21 cellular contexts compared by ENCODE assay signal in the genomic region with DNA sequence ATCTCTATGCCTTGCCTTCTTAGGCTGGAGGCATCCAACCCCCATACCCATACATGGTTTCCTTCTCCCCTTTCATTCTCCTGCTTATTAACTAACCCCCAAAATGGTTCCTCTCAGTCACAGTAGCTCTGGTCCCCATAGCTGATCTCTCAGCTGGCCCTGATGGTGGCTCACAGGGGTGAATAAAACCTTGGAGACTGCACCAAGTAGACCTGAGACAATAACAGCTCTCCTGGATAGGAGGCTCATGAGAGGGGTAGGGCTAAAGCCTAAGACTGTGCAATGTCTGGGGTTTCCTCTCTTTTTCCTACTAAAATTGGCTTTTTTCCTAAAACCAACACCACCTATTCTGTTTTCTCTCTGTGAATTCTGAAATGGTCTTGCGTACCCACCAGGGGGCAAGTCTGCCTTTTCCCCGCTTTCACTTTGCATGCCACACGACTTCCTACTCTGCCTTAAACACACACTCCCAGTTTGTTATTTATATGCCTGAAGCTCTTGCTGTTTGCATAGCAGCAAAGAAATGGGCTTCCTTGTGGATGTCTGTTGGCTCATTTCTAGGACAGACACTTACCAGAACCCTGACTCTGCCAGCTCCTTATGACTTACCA. TPM values are rescaled to one million over a fixed set of nuclear protein-coding genes. Genes with fewer than 3 reads are reported as not detected.
DNase-seq lines count a peak whose midpoint lies in the region; ATAC-seq and TF ChIP-seq lines count a peak whose summit lies in the region.
"Had no signal": no experiment of that assay in that cellular context is flagged by ENCODE, and none has a peak within 500 bp of the region (broad histone marks: within the 10 kb centered on the region; RNA-seq: fewer than 3 reads in every experiment).

No MANE protein-coding gene starts in this region.

- peak; percentile 51 for TF ChIP-seq CTCF in type B pancreatic cell (conservative IDR thresholded peaks at IDR 0.05)

- peaks cover 4% of the 10 kb centered on the region for H3K4me1 Mint-ChIP-seq in type B pancreatic cell (ENCODE audit: unreplicated experiment)
- H3K4me1 Mint-ChIP-seq: activated CD4-positive, alpha-beta memory T cell treated with anti-CD3 and anti-CD28 coated beads, Interleukin-2, amount 10 ng/mL, durations not matched to agents 7 days and 5 days had no signal

- ATAC-seq in HG03442 (IDR thresholded peaks at IDR 0.05; ENCODE audit: unreplicated experiment) (no peak), GM21619 (IDR thresholded peaks at IDR 0.05; ENCODE audit: unreplicated experiment) (no peak)
- ATAC-seq: body of pancreas; natural killer cell treated with Interleukin-12 subunit alpha and Interleukin-12 subunit beta and Interleukin-15 and Interleukin-18, amount 100 ng/mL, for 72 hours; Right ventricle myocardium inferior had no signal

- H3K9me3 Mint-ChIP-seq in type B pancreatic cell = peaks cover 9% of the 10 kb centered on the region
- H3K9me3 Mint-ChIP-seq: activated CD4-positive, alpha-beta memory T cell treated with anti-CD3 and anti-CD28 coated beads, Interleukin-2, amount 10 ng/mL, durations not matched to agents 7 days and 5 days; activated T-cell treated with anti-CD3 and anti-CD28 coated beads, Interleukin-2, amount 50 U/mL, for 24 hours; natural killer cell treated with Interleukin-12 subunit alpha and Interleukin-12 subunit beta and Interleukin-15 and Interleukin-18, amount 100 ng/mL, for 72 hours had no signal

- DNase-seq in LHCN-M2 (ENCODE audit: low read depth) (peak; percentile 16), amniotic epithelial cell (ENCODE audit: low read depth) (peak; percentile 26), iPS-NIHi11 (ENCODE audit: low spot score) (peak; percentile 45), type B pancreatic cell (ENCODE audit: extremely low spot score, unreplicated experiment) (no peak)
- DNase-seq in activated CD4-positive, alpha-beta T cell treated with anti-CD3 and anti-CD28 coated beads for 4 hours = no peak
- DNase-seq: activated CD4-positive, alpha-beta memory T cell treated with anti-CD3 and anti-CD28 coated beads, Interleukin-2, amount 10 ng/mL, durations not matched to agents 7 days and 5 days; activated naive CD4-positive, alpha-beta T cell treated with anti-CD3 and anti-CD28 coated beads, Interleukin-2, amount 50 U/mL, for 16 hours; activated T-cell treated with anti-CD3 and anti-CD28 coated beads, Interleukin-2, amount 50 U/mL, for 24 hours; body of pancreas; esophagus squamous epithelium; glutamatergic neuron; NCI-H1930; NCI-H510A treated with DMSO at 0.1 percent for 48 hours had no signal

- no peaks in the 10 kb centered on the region for H3K36me3 Mint-ChIP-seq in type B pancreatic cell
- H3K36me3 Mint-ChIP-seq: natural killer cell treated with Interleukin-12 subunit alpha and Interleukin-12 subunit beta and Interleukin-15 and Interleukin-18, amount 100 ng/mL, for 72 hours had no signal

- H3K27me3 Mint-ChIP-seq in type B pancreatic cell = no peaks in the 10 kb centered on the region
- H3K27me3 Mint-ChIP-seq: activated CD4-positive, alpha-beta memory T cell treated with anti-CD3 and anti-CD28 coated beads, Interleukin-2, amount 10 ng/mL, durations not matched to agents 7 days and 5 days had no signal

- no peak overlapping the region for H3K27ac Mint-ChIP-seq in type B pancreatic cell
- H3K27ac Mint-ChIP-seq: activated CD4-positive, alpha-beta memory T cell treated with anti-CD3 and anti-CD28 coated beads, Interleukin-2, amount 10 ng/mL, durations not matched to agents 7 days and 5 days; activated T-cell treated with anti-CD3 and anti-CD28 coated beads, Interleukin-2, amount 50 U/mL, for 24 hours; natural killer cell treated with Interleukin-12 subunit alpha and Interleukin-12 subunit beta and Interleukin-15 and Interleukin-18, amount 100 ng/mL, for 72 hours had no signal

- no peak overlapping the region for H3K4me3 Mint-ChIP-seq in type B pancreatic cell
- H3K4me3 Mint-ChIP-seq: activated CD4-positive, alpha-beta memory T cell treated with anti-CD3 and anti-CD28 coated beads, Interleukin-2, amount 10 ng/mL, durations not matched to agents 7 days and 5 days; activated T-cell treated with anti-CD3 and anti-CD28 coated beads, Interleukin-2, amount 50 U/mL, for 24 hours; natural killer cell treated with Interleukin-12 subunit alpha and Interleukin-12 subunit beta and Interleukin-15 and Interleukin-18, amount 100 ng/mL, for 72 hours had no signal

RNA-seq across cellular contexts. Expression of a gene that starts 18.4 kb away (rescaled TPM):
- total RNA-seq in LHCN-M2 (2014; rRNA removed) = 0.75 TPM in 1 of 2 replicates, not detected in the other
- polyA plus RNA-seq in LHCN-M2 (2012) = not detected
- 0.99 and 3.0 TPM in 2 replicates for total RNA-seq in type B pancreatic cell (ENCODE audit: low replicate concordance)
- total RNA-seq: activated CD4-positive, alpha-beta memory T cell treated with anti-CD3 and anti-CD28 coated beads, Interleukin-2, amount 10 ng/mL, durations not matched to agents 7 days and 5 days; dermis microvascular lymphatic vessel endothelial cell; esophagus squamous epithelium; natural killer cell treated with Interleukin-12 subunit alpha and Interleukin-12 subunit beta and Interleukin-15 and Interleukin-18, amount 100 ng/mL, for 72 hours; Right ventricle myocardium inferior; T-helper 1 cell treated with Interleukin-12 subunit alpha and Interleukin-12 subunit beta and Interleukin-4 antibody, amounts not matched to agents 30 ng/mL and 1 ng/mL, for 36 hours had no signal
- polyA plus RNA-seq: BJ, keratinocyte had no signal

RNA-seq across cellular contexts. Expression of a gene that starts 53.4 kb away (rescaled TPM):
- not detected in 2 replicates for total RNA-seq in LHCN-M2 (2014; rRNA removed)
- polyA plus RNA-seq in LHCN-M2 (2012) = not detected
- 0.17 and 1.2 TPM in 2 replicates for total RNA-seq in type B pancreatic cell (ENCODE audit: low replicate concordance)
- total RNA-seq: activated CD4-positive, alpha-beta memory T cell treated with anti-CD3 and anti-CD28 coated beads, Interleukin-2, amount 10 ng/mL, durations not matched to agents 7 days and 5 days; natural killer cell treated with Interleukin-12 subunit alpha and Interleukin-12 subunit beta and Interleukin-15 and Interleukin-18, amount 100 ng/mL, for 72 hours; T-helper 1 cell treated with Interleukin-12 subunit alpha and Interleukin-12 subunit beta and Interleukin-4 antibody, amounts not matched to agents 30 ng/mL and 1 ng/mL, for 36 hours had no signal
- polyA plus RNA-seq: BJ had no signal

Comparison
In these comparisons a context has a peak if more than half of its experiments do, and no peak if none do; other contexts are left out.
1. DNase-seq: peak in LHCN-M2 (single experiment), amniotic epithelial cell (single experiment) and iPS-NIHi11 (single experiment); none in type B pancreatic cell (single experiment) and activated CD4-positive, alpha-beta T cell treated with anti-CD3 and anti-CD28 coated beads for 4 hours (0 of 2).